21 cellular contexts compared by ENCODE assay signal in the genomic region with DNA sequence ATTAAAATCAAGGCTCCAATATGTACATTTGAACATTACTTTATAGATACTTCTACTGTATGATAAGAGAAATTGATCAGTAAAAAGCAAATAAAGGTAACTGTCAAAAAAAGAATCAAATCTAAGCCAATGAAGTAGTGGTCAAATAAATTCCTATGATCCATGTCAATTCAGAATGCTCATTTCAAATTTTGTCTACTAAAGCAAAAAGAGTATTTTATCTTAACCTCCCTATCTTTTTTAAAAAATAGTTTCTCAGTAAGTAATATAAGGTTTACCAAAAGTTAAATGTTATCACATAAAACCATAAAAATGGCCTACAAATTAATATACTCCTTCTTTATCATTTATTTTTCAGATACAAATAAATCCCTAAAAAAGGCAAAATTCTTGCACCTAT.
"Had no signal": no experiment of that assay in that cellular context is flagged by ENCODE, and none has a peak within 500 bp of the region (broad histone marks: within the 10 kb centered on the region; RNA-seq: fewer than 3 reads in every experiment).

No MANE protein-coding gene starts in this region.

- H3K4me3 ChIP-seq: MG63 had no signal

- H3K9me3 ChIP-seq: MG63, SK-N-SH had no signal

- H3K4me2 ChIP-seq: SK-N-SH had no signal

- H3K27me3 ChIP-seq: MG63 had no signal

- H3K9ac ChIP-seq: SK-N-SH had no signal

- H3K36me3 ChIP-seq: MG63 had no signal

- ATAC-seq: T-cell had no signal

- H3K27ac ChIP-seq: HL-60, RWPE1 had no signal

- DNase-seq: Karpas-422, KG1, MG63, NCI-H1092, NCI-H1105 treated with DMSO at 0.1 percent for 48 hours, NCI-H1417 treated with DMSO at 0.1 percent for 48 hours, NCI-H146, NCI-H1694 treated with DMSO at 0.1 percent for 48 hours, NCI-H1930, NCI-H2081, NCI-H2107, NCI-H2227 treated with DMSO at 0.1 percent for 48 hours, NCI-H524, NCI-H526 treated with DMSO at 0.1 percent for 48 hours, NCI-H748 treated with DMSO at 0.1 percent for 48 hours, SHP77, SK-N-SH, SW 1271, T-cell had no signal
